8 cellular contexts compared by ENCODE assay signal in the genomic region with DNA sequence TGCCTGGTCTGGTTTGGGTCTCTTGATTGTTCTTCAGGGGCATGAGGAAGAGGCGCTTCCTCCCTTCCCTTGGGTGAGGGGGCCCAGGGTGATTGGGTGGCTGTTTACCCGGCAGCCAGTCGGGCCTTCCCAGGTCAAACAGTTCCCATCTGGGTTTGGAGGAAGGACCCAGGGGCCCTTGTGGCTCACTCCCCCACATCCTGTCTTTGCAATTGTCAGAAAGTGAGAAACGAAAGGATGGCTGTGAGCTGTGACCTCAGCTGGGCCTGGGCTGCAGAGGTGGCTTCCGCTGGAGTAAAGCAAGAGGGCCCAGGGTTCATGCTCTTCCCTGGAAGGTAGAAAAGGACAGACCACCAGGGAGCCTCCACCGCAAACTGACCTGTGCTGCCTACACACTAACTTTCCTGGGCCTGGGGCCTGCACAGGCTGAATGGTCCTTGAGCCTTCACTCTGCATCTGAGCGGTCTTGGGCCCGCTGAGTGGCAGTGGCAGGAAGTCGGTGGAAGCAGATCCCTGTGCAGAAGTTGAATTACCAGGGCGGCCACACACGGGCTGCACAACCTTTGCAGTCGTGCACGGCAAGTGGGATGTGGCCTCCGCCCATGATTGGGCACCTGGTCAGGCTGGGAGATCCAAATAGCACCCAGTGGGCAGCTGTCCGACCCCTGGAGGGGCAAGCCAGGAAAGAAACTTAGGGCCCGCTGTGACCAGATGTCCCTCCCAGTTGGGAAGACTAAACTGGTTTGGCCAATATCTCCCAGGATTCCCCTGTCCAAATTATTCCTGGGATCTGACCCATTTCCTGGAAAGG. TPM values are rescaled to one million over a fixed set of nuclear protein-coding genes. Genes with fewer than 3 reads are reported as not detected.
DNase-seq lines count a peak whose midpoint lies in the region; ATAC-seq, FAIRE-seq and TF ChIP-seq lines count a peak whose summit lies in the region.

No MANE protein-coding gene starts in this region.

- H3K27me3 Mint-ChIP-seq in activated CD4-positive, alpha-beta T cell treated with anti-CD3 and anti-CD28 coated beads, Interleukin-2, amount 10 ng/mL, durations not matched to agents 7 days and 5 days, result no peaks in the 10 kb centered on the region

- WGBS in A549 (ENCODE audit: missing lambda C conversion rate), result 86% methylated on average over 16 of the region's 16 CpGs
- WGBS in transverse colon (ENCODE audit: low coverage in 1 of 2), 2 donors, result 56% methylated on average over 16 of the region's 16 CpGs; no CpG with 5 or more reads in 1 of the 2 donors

- peaks cover 86% of the 10 kb centered on the region for H3K4me1 Mint-ChIP-seq in activated CD4-positive, alpha-beta T cell treated with anti-CD3 and anti-CD28 coated beads, Interleukin-2, amount 10 ng/mL, durations not matched to agents 7 days and 5 days

- TF ChIP-seq EP300 in A549 (IDR thresholded peaks at IDR 0.05) (no peak), transverse colon (IDR thresholded peaks at IDR 0.05; ENCODE audit: low read depth) (no peak)

- H3K4me2 ChIP-seq in A549, result no peak overlapping the region

- ATAC-seq in A549, result peak; percentile 0 to 8
- peak; percentile 51 for ATAC-seq in GM19035 (IDR thresholded peaks at IDR 0.05; ENCODE audit: unreplicated experiment)
- no peak for ATAC-seq in gastrocnemius medialis

- H3K36me3 ChIP-seq in kidney (ENCODE audit: control insufficient read depth in 1 of 2, insufficient read depth in 2 of 2, low read length in 2 of 2), result peaks cover 13 to 33% of the 10 kb centered on the region in 2 donors
- H3K36me3 ChIP-seq in transverse colon, result peaks cover 0 to 17% (median 7%) of the 10 kb centered on the region in 4 donors
- peaks cover 0 to 46% of the 10 kb centered on the region in 2 donors for H3K36me3 ChIP-seq in gastrocnemius medialis

- CTCF ChIA-PET in A549 (lab: Yijun Ruan, JAX), result interaction anchor here (0.8 to 8.4 kb wide), 16 partner anchors 8 to 86 kb away, joined by 3 to 87 read pairs (median 17); partner anchors contain the start of genes ARHGEF1, ERFL, RABAC1 and RPS19
- CTCF ChIA-PET in activated CD4-positive, alpha-beta T cell treated with anti-CD3 and anti-CD28 coated beads, Interleukin-2, amount 10 ng/mL, durations not matched to agents 7 days and 5 days (lab: Charles Lee), result interaction anchor here (0.9 to 3.5 kb wide), 10 partner anchors 10 to 86 kb away, joined by 3 to 44 read pairs (median 6); partner anchors contain the start of genes RABAC1 and RPS19

- intact Hi-C loops in kidney (cut with DNase I), result no loop called here
- intact Hi-C loops in transverse colon (cut with DNase I; ENCODE audit: low total_unique reads), result loop anchor here (5.0 kb wide), 1 partner anchor 86 kb away; the partner anchor contains the start of gene RABAC1
- intact Hi-C loops in gastrocnemius medialis (cut with DNase I; ENCODE audit: low total_unique reads), result no loop called here

- no peak for TF ChIP-seq RAD21 in A549 (conservative IDR thresholded peaks at IDR 0.05 in 1 of 2, IDR thresholded peaks at IDR 0.05 in 1 of 2)

- no peaks in the 10 kb centered on the region for H3K9me3 Mint-ChIP-seq in activated CD4-positive, alpha-beta T cell treated with anti-CD3 and anti-CD28 coated beads, Interleukin-2, amount 10 ng/mL, durations not matched to agents 7 days and 5 days

- H3K9me3 ChIP-seq in A549, result no peaks in the 10 kb centered on the region
- H3K9me3 ChIP-seq in kidney (ENCODE audit: control insufficient read depth in 1 of 2, low read length in 2 of 2), result no peaks in the 10 kb centered on the region
- H3K9me3 ChIP-seq in transverse colon, result no peaks in the 10 kb centered on the region
- H3K9me3 ChIP-seq in gastrocnemius medialis, result no peaks in the 10 kb centered on the region

- H3K27ac Mint-ChIP-seq in activated CD4-positive, alpha-beta T cell treated with anti-CD3 and anti-CD28 coated beads, Interleukin-2, amount 10 ng/mL, durations not matched to agents 7 days and 5 days, result peak overlapping the region; percentile 99

- peak overlapping the region; percentile 65 for H3K4me3 Mint-ChIP-seq in activated CD4-positive, alpha-beta T cell treated with anti-CD3 and anti-CD28 coated beads, Interleukin-2, amount 10 ng/mL, durations not matched to agents 7 days and 5 days

- POLR2A ChIA-PET in A549 (lab: Yijun Ruan, JAX), result interaction anchor here (0.6 to 5.0 kb wide), 6 partner anchors 8 to 1113 kb away, joined by 3 to 102 read pairs (median 14); partner anchors contain the start of genes ARHGEF1, RABAC1 and RPS19
- POLR2A ChIA-PET in activated CD4-positive, alpha-beta T cell treated with anti-CD3 and anti-CD28 coated beads, Interleukin-2, amount 10 ng/mL, durations not matched to agents 7 days and 5 days (lab: Charles Lee), result interaction anchor here (1.0 to 2.2 kb wide), 4 partner anchors 9 to 16 kb away, joined by 3 to 11 read pairs (median 6); partner anchors contain the start of gene RPS19

- DNase-seq in A549 (ENCODE audit: low read depth in 1 of 2, low spot score in 1 of 2) (peak in 1 of 2 experiments; percentile 56), HL-60 (ENCODE audit: low read depth in 1 of 2, low spot score in 1 of 2) (peak in 1 of 2 experiments; percentile 96), kidney (peak; percentile 74), transverse colon (peak; percentile 78), NCI-H1930 (lab: John Stamatoyannopoulos, UW) (no peak), gastrocnemius medialis (no peak)
- DNase-seq in activated CD4-positive, alpha-beta T cell treated with anti-CD3 and anti-CD28 coated beads, Interleukin-2, amount 10 ng/mL, durations not matched to agents 7 days and 5 days, result peak; percentile 84

- H3K4me1 ChIP-seq in A549 (peaks cover 41% of the 10 kb centered on the region), kidney (ENCODE audit: control insufficient read depth in 1 of 2, insufficient read depth in 1 of 2, low read depth in 1 of 2, low read length in 2 of 2) (peaks cover 0 to 3% of the 10 kb centered on the region in 2 donors), transverse colon (peaks cover 11 to 66% (median 24%) of the 10 kb centered on the region in 4 donors), gastrocnemius medialis (no peaks in the 10 kb centered on the region)

- H3K27ac ChIP-seq in A549 (no peak overlapping the region), HL-60 (replicated peaks) (peak overlapping the region; percentile 72), kidney (ENCODE audit: low read depth in 2 of 2, low read length in 2 of 2) (no peak overlapping the region), transverse colon (peak overlapping the region; percentile 53 to 78 (median 58)), gastrocnemius medialis (no peak overlapping the region)

- H3K36me3 Mint-ChIP-seq in activated CD4-positive, alpha-beta T cell treated with anti-CD3 and anti-CD28 coated beads, Interleukin-2, amount 10 ng/mL, durations not matched to agents 7 days and 5 days (ENCODE audit: low read depth), result peaks cover 46% of the 10 kb centered on the region

- H3K27me3 ChIP-seq in HL-60 (ENCODE audit: insufficient read depth, poor library complexity, severe bottlenecking) (no peaks in the 10 kb centered on the region), transverse colon (no peaks in the 10 kb centered on the region), gastrocnemius medialis (no peaks in the 10 kb centered on the region)

- H3K4me3 ChIP-seq in A549, result no peak overlapping the region
- H3K4me3 ChIP-seq in HL-60 (replicated peaks; ENCODE audit: insufficient read depth, low read length), result no peak overlapping the region
- H3K4me3 ChIP-seq in kidney (ENCODE audit: low read length in 2 of 2), result no peak overlapping the region
- no peak overlapping the region for H3K4me3 ChIP-seq in transverse colon
- no peak overlapping the region for H3K4me3 ChIP-seq in gastrocnemius medialis

- FAIRE-seq in A549 (lab: Jason Lieb, UNC) (no peak), kidney (lab: Jason Lieb, UNC) (no peak)

- no peak overlapping the region for H3K9ac ChIP-seq in kidney (ENCODE audit: low read length in 2 of 2)

- TF ChIP-seq POLR2A in A549 (IDR thresholded peaks at IDR 0.05; ENCODE audit: low read length) (no peak), transverse colon (IDR thresholded peaks at IDR 0.05) (no peak), gastrocnemius medialis (IDR thresholded peaks at IDR 0.05) (no peak)

- in situ Hi-C loops in transverse colon (cut with MboI; ENCODE audit: low pct_ligation_motif_present in 1 of 4, low pct_unique_long_range_greater_than_20kb in 1 of 4, low sequenced_read_pairs in 3 of 4), result loop anchor here in 3 of 4 donors (5.0 to 10.0 kb wide), 3 partner anchors 76 to 83 kb away; partner anchors contain the start of gene RABAC1 (in 1 of the 3)
- in situ Hi-C loops in gastrocnemius medialis (cut with MboI; ENCODE audit: low sequenced_read_pairs in 4 of 4), result no loop called here

- TF ChIP-seq CTCF in A549 (IDR thresholded peaks at IDR 0.05) (no peak), HL-60 (IDR thresholded peaks at IDR 0.05; ENCODE audit: insufficient read depth, low read length) (no peak), kidney (IDR thresholded peaks at IDR 0.05; ENCODE audit: borderline replicate concordance, extremely low read depth, insufficient read depth) (no peak), transverse colon (IDR thresholded peaks at IDR 0.05) (no peak), gastrocnemius medialis (IDR thresholded peaks at IDR 0.05 in 4 of 5, conservative IDR thresholded peaks at IDR 0.05 in 1 of 5) (no peak)

RNA-seq across cellular contexts. Expression of gene CD79A, which starts 5.3 kb away (rescaled TPM):
- polyA plus RNA-seq in A549 (2011; rRNA removed), result 0.52 and 0.57 TPM in 2 replicates
- 0.53 and 0.65 TPM in 2 replicates for polyA plus RNA-seq in A549 (2012; cell fraction: cytosol; rRNA removed)
- 0.67 and 0.77 TPM in 2 replicates for polyA plus RNA-seq in A549 (2012; cell fraction: nucleus; rRNA removed)
- 0.29 to 0.54 TPM (median 0.29 TPM) in 3 replicates for polyA plus RNA-seq in A549 (2017; fragmentation: RNase III; extraction: RNeasy Plus Mini Kit Qiagen cat#74134 plus additional on column Dnase treatment)
- polyA minus RNA-seq in A549 (2011; rRNA and poly(A)+ RNA removed), result 0.41 and 0.58 TPM in 2 replicates
- 1 to 10 TPM; 2.9 to 4.7 TPM for total RNA-seq in activated CD4-positive, alpha-beta T cell treated with anti-CD3 and anti-CD28 coated beads, Interleukin-2, amount 10 ng/mL, durations not matched to agents 7 days and 5 days
- 11.0 TPM for total RNA-seq in kidney
- polyA plus RNA-seq in kidney (ENCODE audit: insufficient read depth, low read depth, low replicate concordance), result 0.32 TPM
- 10 to 100 TPM in 1 of 4 donors, 1 to 10 TPM in 2, not detected in 1; 2.3 to 33.0 (median 8.2) TPM for total RNA-seq in transverse colon
- under 1 TPM in 1 of 4 donors, not detected in 3; 0.20 TPM for total RNA-seq in gastrocnemius medialis

RNA-seq across cellular contexts. Expression of gene ARHGEF1, which starts 11.2 kb away (rescaled TPM):
- polyA plus RNA-seq in A549 (2011; rRNA removed), result 34.5 and 38.0 TPM in 2 replicates
- 113 and 132 TPM in 2 replicates for polyA plus RNA-seq in A549 (2012; cell fraction: cytosol; rRNA removed)
- 335 and 389 TPM in 2 replicates for polyA plus RNA-seq in A549 (2012; cell fraction: nucleus; rRNA removed)
- polyA plus RNA-seq in A549 (2017; fragmentation: RNase III; extraction: RNeasy Plus Mini Kit Qiagen cat#74134 plus additional on column Dnase treatment), result 71.5 to 92.9 TPM (median 84.2 TPM) in 3 replicates
- polyA minus RNA-seq in A549 (2011; rRNA and poly(A)+ RNA removed), result 33.2 and 39.9 TPM in 2 replicates
- total RNA-seq in activated CD4-positive, alpha-beta T cell treated with anti-CD3 and anti-CD28 coated beads, Interleukin-2, amount 10 ng/mL, durations not matched to agents 7 days and 5 days, result 100 to 1,000 TPM; 663 to 761 TPM
- total RNA-seq in kidney, result 139 TPM
- polyA plus RNA-seq in kidney (ENCODE audit: insufficient read depth, low read depth, low replicate concordance), result 39.0 TPM
- 100 to 1,000 TPM in 2 of 4 donors, 10 to 100 TPM in 2; 64.3 to 215 (median 113) TPM for total RNA-seq in transverse colon
- total RNA-seq in gastrocnemius medialis, result 10 to 100 TPM; 12.1 to 21.6 (median 15.5) TPM

RNA-seq across cellular contexts. Expression of gene RPS19, which starts 11.7 kb away (rescaled TPM):
- polyA plus RNA-seq in A549 (2011; rRNA removed) (2,749 and 3,564 TPM in 2 replicates), A549 (2017; fragmentation: RNase III; extraction: RNeasy Plus Mini Kit Qiagen cat#74134 plus additional on column Dnase treatment) (7,778 to 7,989 TPM (median 7,924 TPM) in 3 replicates), kidney (ENCODE audit: insufficient read depth, low read depth, low replicate concordance) (2,116 TPM)
- 3,114 and 3,796 TPM in 2 replicates for polyA plus RNA-seq in A549 (2012; cell fraction: cytosol; rRNA removed)
- 3,748 and 4,898 TPM in 2 replicates for polyA plus RNA-seq in A549 (2012; cell fraction: nucleus; rRNA removed)
- polyA minus RNA-seq in A549 (2011; rRNA and poly(A)+ RNA removed), result 2,997 and 3,081 TPM in 2 replicates
- 1,000 to 10,000 TPM; 2,679 to 3,011 TPM for total RNA-seq in activated CD4-positive, alpha-beta T cell treated with anti-CD3 and anti-CD28 coated beads, Interleukin-2, amount 10 ng/mL, durations not matched to agents 7 days and 5 days
- total RNA-seq in kidney (1,433 TPM), transverse colon (1,000 to 10,000 TPM in 2 of 4 donors, 100 to 1,000 TPM in 2; 595 to 1,336 (median 1,016) TPM), gastrocnemius medialis (100 to 1,000 TPM; 180 to 636 (median 401) TPM)

RNA-seq across cellular contexts. Expression of gene DMRTC2, which starts 26.9 kb away (rescaled TPM):
- polyA plus RNA-seq in A549 (2011; rRNA removed) (not detected in 2 replicates), A549 (2017; fragmentation: RNase III; extraction: RNeasy Plus Mini Kit Qiagen cat#74134 plus additional on column Dnase treatment) (not detected in 3 replicates), kidney (ENCODE audit: insufficient read depth, low read depth, low replicate concordance) (not detected)
- not detected in 2 replicates for polyA plus RNA-seq in A549 (2012; cell fraction: cytosol; rRNA removed)
- not detected in 2 replicates for polyA plus RNA-seq in A549 (2012; cell fraction: nucleus; rRNA removed)
- not detected in 2 replicates for polyA minus RNA-seq in A549 (2011; rRNA and poly(A)+ RNA removed)
- total RNA-seq in activated CD4-positive, alpha-beta T cell treated with anti-CD3 and anti-CD28 coated beads, Interleukin-2, amount 10 ng/mL, durations not matched to agents 7 days and 5 days, result not detected
- total RNA-seq in kidney (not detected), transverse colon (not detected), gastrocnemius medialis (not detected)

RNA-seq across cellular contexts. Expression of gene LYPD4, which starts 27.3 kb away (rescaled TPM):
- polyA plus RNA-seq in A549 (2011; rRNA removed) (not detected in 2 replicates), A549 (2017; fragmentation: RNase III; extraction: RNeasy Plus Mini Kit Qiagen cat#74134 plus additional on column Dnase treatment) (not detected in 3 replicates), kidney (ENCODE audit: insufficient read depth, low read depth, low replicate concordance) (not detected)
- polyA plus RNA-seq in A549 (2012; cell fraction: cytosol; rRNA removed), result not detected in 2 replicates
- not detected in 2 replicates for polyA plus RNA-seq in A549 (2012; cell fraction: nucleus; rRNA removed)
- polyA minus RNA-seq in A549 (2011; rRNA and poly(A)+ RNA removed), result not detected in 2 replicates
- total RNA-seq in activated CD4-positive, alpha-beta T cell treated with anti-CD3 and anti-CD28 coated beads, Interleukin-2, amount 10 ng/mL, durations not matched to agents 7 days and 5 days, result not detected
- total RNA-seq in kidney (not detected), transverse colon (not detected), gastrocnemius medialis (not detected)

Comparison
In these comparisons a context has a peak if more than half of its experiments do, and no peak if none do; other contexts are left out.
1. ATAC-seq: peak in A549 (2 of 2) and GM19035 (single experiment); none in gastrocnemius medialis (0 of 2).
2. DNase-seq: peak in activated CD4-positive, alpha-beta T cell treated with anti-CD3 and anti-CD28 coated beads, Interleukin-2, amount 10 ng/mL, durations not matched to agents 7 days and 5 days (single experiment), kidney (single experiment) and transverse colon (single experiment); none in NCI-H1930 (0 of 2) and gastrocnemius medialis (0 of 2).
3. H3K27ac ChIP-seq: peak in HL-60 (single experiment) and transverse colon (4 of 4); none in A549 (0 of 2), kidney (0 of 2) and gastrocnemius medialis (0 of 4).
4. in situ Hi-C loops: an anchor here in transverse colon (5.0 to 10.0 kb wide); none called in gastrocnemius medialis.